8 cellular contexts compared by ENCODE assay signal in genomic region chr16:55822280-55822810, GRCh38. TPM values are rescaled to one million over a fixed set of nuclear protein-coding genes. Genes with fewer than 3 reads are reported as not detected.
"Had no signal": no experiment of that assay in that cellular context is flagged by ENCODE, and none has a peak within 500 bp of the region (broad histone marks: within the 10 kb centered on the region; RNA-seq: fewer than 3 reads in every experiment).

No MANE protein-coding gene starts in this region.

- H3K36me3 Mint-ChIP-seq: IgD-negative memory B cell had no signal

- H3K9me3 Mint-ChIP-seq: GM23338, H9 had no signal

- DNase-seq: H9, HCEC 1CT had no signal

- H3K27ac Mint-ChIP-seq: GM23338, H9 had no signal

- H3K4me3 ChIP-seq: GM23338 had no signal

- ATAC-seq: GM23338, HepG2 had no signal

- H3K4me3 Mint-ChIP-seq: GM23338, H9, IgD-negative memory B cell had no signal

- H3K4me1 Mint-ChIP-seq: GM23338, H9, IgD-negative memory B cell had no signal

- H3K4me2 ChIP-seq: GM23338 had no signal

- H2AFZ ChIP-seq: GM23338 had no signal

- H3K27ac ChIP-seq: HL-60 had no signal

RNA-seq across cellular contexts. Expression of gene CES1, which starts 10.6 kb away (rescaled TPM):
- total RNA-seq: GM23338, H9 had no signal

RNA-seq across cellular contexts. Expression of gene CES5A, which starts 52.8 kb away (rescaled TPM):
- total RNA-seq: GM23338, H1, H9, HepG2, HT1080 had no signal
- polyA plus RNA-seq: GM23338, H1, HepG2, IgD-negative memory B cell had no signal
